Comparison of ENCODE assay signal across 7 cellular contexts in the genomic region with DNA sequence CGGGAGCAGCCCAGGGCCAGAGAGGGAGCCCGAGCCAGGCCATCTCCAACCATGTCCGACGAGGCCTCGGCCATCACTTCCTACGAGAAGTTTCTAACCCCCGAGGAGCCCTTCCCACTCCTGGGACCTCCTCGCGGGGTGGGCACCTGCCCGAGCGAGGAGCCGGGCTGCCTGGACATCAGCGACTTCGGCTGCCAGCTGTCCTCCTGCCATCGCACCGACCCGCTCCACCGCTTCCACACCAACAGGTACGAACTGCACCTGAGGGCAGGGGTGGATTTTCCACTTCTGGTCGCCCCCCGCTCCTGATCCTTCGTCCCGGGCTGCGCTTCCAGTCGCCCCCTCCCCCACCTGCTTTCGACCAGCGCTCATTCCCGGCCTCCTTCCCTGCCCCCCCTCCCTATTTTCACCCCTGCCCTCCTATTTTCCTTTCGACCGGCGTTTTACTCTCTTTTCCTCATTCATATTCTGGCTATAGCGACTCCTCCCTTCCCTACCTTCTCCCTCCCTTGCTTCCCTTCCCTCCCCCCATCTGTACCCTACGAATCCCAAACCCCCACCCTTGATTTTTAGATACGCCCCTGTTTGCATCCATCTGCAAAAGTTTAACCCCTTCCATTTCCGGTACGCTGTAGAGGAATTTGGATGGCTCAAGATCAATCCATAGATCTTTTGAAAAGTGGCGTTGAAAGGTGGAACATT. TPM values are rescaled to one million over a fixed set of nuclear protein-coding genes. Genes with fewer than 3 reads are reported as not detected.
DNase-seq lines count a peak whose midpoint lies in the region; ATAC-seq and TF ChIP-seq lines count a peak whose summit lies in the region.

No MANE protein-coding gene starts in this region.

- ATAC-seq in HG02938 (IDR thresholded peaks at IDR 0.05; ENCODE audit: unreplicated experiment) (no peak), GM19397 (IDR thresholded peaks at IDR 0.05; ENCODE audit: unreplicated experiment) (no peak)

- peaks cover 2% of the 10 kb centered on the region for H3K79me2 ChIP-seq in parathyroid adenoma

- H3K36me3 ChIP-seq in Peyer's patch (no peaks in the 10 kb centered on the region), esophagus muscularis mucosa (no peaks in the 10 kb centered on the region), parathyroid adenoma (ENCODE audit: control insufficient read depth, insufficient read depth, low read length) (no peaks in the 10 kb centered on the region)

- no peak overlapping the region for H3K9ac ChIP-seq in parathyroid adenoma

- H3K4me1 ChIP-seq in Peyer's patch (peaks cover 0 to 14% (median 0%) of the 10 kb centered on the region in 4 donors), esophagus muscularis mucosa (peaks cover 0 to 30% (median 23%) of the 10 kb centered on the region in 4 donors), parathyroid adenoma (peaks cover 3% of the 10 kb centered on the region)

- no peak for TF ChIP-seq EP300 in esophagus muscularis mucosa (IDR thresholded peaks at IDR 0.05)

- intact Hi-C loops in esophagus muscularis mucosa (cut with DNase I), result no loop called here

- H3K9me3 ChIP-seq in Peyer's patch (no peaks in the 10 kb centered on the region), esophagus muscularis mucosa (peaks cover 0 to 7% (median 0%) of the 10 kb centered on the region in 4 donors), parathyroid adenoma (ENCODE audit: control insufficient read depth, low read length) (no peaks in the 10 kb centered on the region)

- peak; percentile 3 for DNase-seq in H4 (ENCODE audit: low spot score)
- DNase-seq in Peyer's patch, result no peak
- DNase-seq in esophagus muscularis mucosa (ENCODE audit: extremely low spot score), result no peak
- DNase-seq in HEK293T (ENCODE audit: extremely low spot score), result no peak

- TF ChIP-seq POLR2A in Peyer's patch (IDR thresholded peaks at IDR 0.05), result no peak
- TF ChIP-seq POLR2A in esophagus muscularis mucosa (IDR thresholded peaks at IDR 0.05; ENCODE audit: low read depth), result no peak

- H3K27me3 ChIP-seq in Peyer's patch, result no peaks in the 10 kb centered on the region
- H3K27me3 ChIP-seq in esophagus muscularis mucosa, result no peaks in the 10 kb centered on the region
- no peaks in the 10 kb centered on the region for H3K27me3 ChIP-seq in parathyroid adenoma (ENCODE audit: control insufficient read depth, insufficient read depth, low read length)

- CTCF ChIA-PET in HEK293T (lab: Yijun Ruan, JAX), result interaction anchor here (0.6 to 1.2 kb wide), 3 partner anchors 12 to 450 kb away, joined by 3 to 5 read pairs (median 3); no protein-coding TSS in a partner anchor

- peak overlapping the region; percentile 75 for H2AFZ ChIP-seq in parathyroid adenoma

- H3K4me3 ChIP-seq in Peyer's patch, result peak overlapping the region; percentile 65 to 94 (median 72)
- H3K4me3 ChIP-seq in esophagus muscularis mucosa, result peak overlapping the region; percentile 74 to 79 (median 76)
- peak overlapping the region; percentile 66 for H3K4me3 ChIP-seq in parathyroid adenoma (ENCODE audit: low read depth, low read length)

- POLR2A ChIA-PET in HEK293T (lab: Yijun Ruan, JAX), result interaction anchor here (1.2 to 4.3 kb wide), 3 partner anchors 9 to 54 kb away, joined by 5 to 70 read pairs (median 7); a partner anchor contains a TSS

- H3K4me2 ChIP-seq in parathyroid adenoma (ENCODE audit: low read length), result peak overlapping the region; percentile 66

- WGBS in esophagus muscularis mucosa, result 38% methylated on average over 24 of the region's 37 CpGs

- peak overlapping the region; percentile 79 to 89 (median 85) for H3K27ac ChIP-seq in Peyer's patch
- peak overlapping the region; percentile 82 to 89 (median 88) for H3K27ac ChIP-seq in esophagus muscularis mucosa (replicated peaks in 1 of 4)
- peak overlapping the region; percentile 74 for H3K27ac ChIP-seq in parathyroid adenoma

- TF ChIP-seq CTCF in Peyer's patch (IDR thresholded peaks at IDR 0.05) (no peak), esophagus muscularis mucosa (IDR thresholded peaks at IDR 0.05) (no peak), parathyroid adenoma (IDR thresholded peaks at IDR 0.05) (no peak)

TF ChIP-seq in HEK293T, 16 proteins besides CTCF, POLR2A, EP300 and RAD21:
- TF ChIP-seq BHLHE40 (IDR thresholded peaks at IDR 0.05; ENCODE audit: borderline replicate concordance) (no peak), ZNF384 (IDR thresholded peaks at IDR 0.05) (no peak), FOXA1 (IDR thresholded peaks at IDR 0.05) (no peak), NFRKB (IDR thresholded peaks at IDR 0.05) (no peak), L3MBTL2 (conservative IDR thresholded peaks at IDR 0.05) (no peak), SP1 (IDR thresholded peaks at IDR 0.05) (no peak), FOXK2 (IDR thresholded peaks at IDR 0.05) (no peak)
- TF ChIP-seq, protein P1, sequence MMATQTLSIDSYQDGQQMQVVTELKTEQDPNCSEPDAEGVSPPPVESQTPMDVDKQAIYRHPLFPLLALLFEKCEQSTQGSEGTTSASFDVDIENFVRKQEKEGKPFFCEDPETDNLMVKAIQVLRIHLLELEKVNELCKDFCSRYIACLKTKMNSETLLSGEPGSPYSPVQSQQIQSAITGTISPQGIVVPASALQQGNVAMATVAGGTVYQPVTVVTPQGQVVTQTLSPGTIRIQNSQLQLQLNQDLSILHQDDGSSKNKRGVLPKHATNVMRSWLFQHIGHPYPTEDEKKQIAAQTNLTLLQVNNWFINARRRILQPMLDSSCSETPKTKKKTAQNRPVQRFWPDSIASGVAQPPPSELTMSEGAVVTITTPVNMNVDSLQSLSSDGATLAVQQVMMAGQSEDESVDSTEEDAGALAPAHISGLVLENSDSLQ (IDR thresholded peaks at IDR 0.05), result no peak

RNA-seq across cellular contexts. Expression of a gene that starts 0.6 kb away (rescaled TPM):
- 23.1 and 30.8 TPM in 2 replicates for total RNA-seq in H4 (2014; rRNA removed; shearing (Covaris generic))
- total RNA-seq in Peyer's patch (10 to 100 TPM in 2 of 4 donors, 1 to 10 TPM in 2; 9.1 to 17.9 (median 13.8) TPM), esophagus muscularis mucosa (10 to 100 TPM; 19.9 to 25.6 (median 21.0) TPM)

RNA-seq across cellular contexts. Expression of a gene that starts 10.1 kb away (rescaled TPM):
- 4.1 and 4.4 TPM in 2 replicates for total RNA-seq in H4 (2014; rRNA removed; shearing (Covaris generic))
- total RNA-seq in Peyer's patch (10 to 100 TPM in 1 of 4 donors, 1 to 10 TPM in 3; 8.1 to 11.3 (median 9.6) TPM), esophagus muscularis mucosa (10 to 100 TPM; 23.9 to 28.8 (median 24.8) TPM)

RNA-seq across cellular contexts. Expression of a gene that starts 54.6 kb away (rescaled TPM):
- total RNA-seq in H4 (2014; rRNA removed; shearing (Covaris generic)), result 1.5 and 2.1 TPM in 2 replicates
- 1 to 10 TPM in 1 of 4 donors, under 1 TPM in 1, not detected in 2; 0.80 to 8.3 TPM for total RNA-seq in Peyer's patch
- 10 to 100 TPM in 1 of 4 donors, 1 to 10 TPM in 3; 1.5 to 12.3 (median 3.7) TPM for total RNA-seq in esophagus muscularis mucosa
